20 cellular contexts compared by ENCODE assay signal in the genomic region with DNA sequence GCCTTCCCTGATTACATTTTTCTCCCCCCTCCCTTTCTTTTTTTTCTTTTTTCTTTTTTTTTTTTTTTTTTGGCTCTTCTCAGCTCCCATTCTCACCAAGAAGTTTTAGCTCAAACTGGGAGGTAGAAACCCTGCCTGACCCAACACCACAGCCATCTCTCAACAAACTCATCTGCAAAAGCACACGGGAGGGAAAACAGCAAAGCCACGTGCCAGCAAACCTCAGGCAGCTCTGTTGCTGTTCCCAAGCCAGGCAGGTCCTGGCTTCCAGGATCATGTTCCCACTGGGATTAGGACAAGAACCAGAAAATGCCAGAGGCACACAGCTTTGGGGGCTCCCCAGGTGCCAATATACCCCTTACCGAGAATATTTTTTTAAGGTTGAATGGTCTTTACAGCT. TPM values are rescaled to one million over a fixed set of nuclear protein-coding genes. Genes with fewer than 3 reads are reported as not detected.
"Had no signal": no experiment of that assay in that cellular context is flagged by ENCODE, and none has a peak within 500 bp of the region (broad histone marks: within the 10 kb centered on the region; RNA-seq: fewer than 3 reads in every experiment).

No MANE protein-coding gene starts in this region.

- H3K27ac Mint-ChIP-seq: activated CD4-positive, alpha-beta T cell treated with anti-CD3 and anti-CD28 coated beads, Interleukin-2, amount 10 ng/mL, durations not matched to agents 7 days and 5 days; activated naive CD4-positive, alpha-beta T cell treated with anti-CD3 and anti-CD28 coated beads for 36 hours; activated T-helper 17 cell treated with anti-CD3 and anti-CD28 coated beads, Interleukin-2, amount 50 U/mL, for 72 hours; mesothelial cell of epicardium; naive thymus-derived CD4-positive, alpha-beta T cell had no signal

- H3K36me3 Mint-ChIP-seq: mesothelial cell of epicardium; naive thymus-derived CD4-positive, alpha-beta T cell had no signal

- H3K27me3 Mint-ChIP-seq: activated CD4-positive, alpha-beta T cell treated with anti-CD3 and anti-CD28 coated beads, Interleukin-2, amount 10 ng/mL, durations not matched to agents 7 days and 5 days had no signal

- DNase-seq: activated CD4-positive, alpha-beta T cell treated with anti-CD3 and anti-CD28 coated beads, Interleukin-2, amount 10 ng/mL, durations not matched to agents 7 days and 5 days; activated CD4-positive, CD25-positive, alpha-beta regulatory T cell; activated CD8-positive, alpha-beta memory T cell treated with anti-CD3 and anti-CD28 coated beads for 24 hours; activated naive CD4-positive, alpha-beta T cell treated with anti-CD3 and anti-CD28 coated beads for 36 hours; activated T-cell treated with anti-CD3 and anti-CD28 coated beads for 4 hours; foreskin melanocyte; naive thymus-derived CD4-positive, alpha-beta T cell; right lobe of liver; stimulated activated CD4-positive, alpha-beta T cell treated with anti-CD3 and anti-CD28 coated beads, Interleukin-4, amount 100 ng/mL, for 4 hours; stomach had no signal

- H3K4me1 Mint-ChIP-seq: activated CD4-positive, alpha-beta T cell treated with anti-CD3 and anti-CD28 coated beads, Interleukin-2, amount 10 ng/mL, durations not matched to agents 7 days and 5 days; activated T-helper 17 cell treated with anti-CD3 and anti-CD28 coated beads, Interleukin-2, amount 50 U/mL, for 72 hours; central memory CD8-positive, alpha-beta T cell; naive thymus-derived CD4-positive, alpha-beta T cell had no signal

- ATAC-seq: activated T-helper 17 cell treated with anti-CD3 and anti-CD28 coated beads, Interleukin-2, amount 50 U/mL, for 72 hours; esophagus mucosa; naive thymus-derived CD4-positive, alpha-beta T cell; right lobe of liver had no signal

- H3K9me3 Mint-ChIP-seq: activated CD4-positive, alpha-beta T cell treated with anti-CD3 and anti-CD28 coated beads, Interleukin-2, amount 10 ng/mL, durations not matched to agents 7 days and 5 days; activated naive CD4-positive, alpha-beta T cell treated with anti-CD3 and anti-CD28 coated beads for 36 hours; activated T-helper 17 cell treated with anti-CD3 and anti-CD28 coated beads, Interleukin-2, amount 50 U/mL, for 72 hours; central memory CD8-positive, alpha-beta T cell; mesothelial cell of epicardium; naive thymus-derived CD4-positive, alpha-beta T cell had no signal

- H3K9me3 ChIP-seq: right lobe of liver, stomach, tibial artery, vagina had no signal

- H3K36me3 ChIP-seq: right lobe of liver, stomach, vagina had no signal

- H3K4me3 Mint-ChIP-seq: activated CD4-positive, alpha-beta T cell treated with anti-CD3 and anti-CD28 coated beads, Interleukin-2, amount 10 ng/mL, durations not matched to agents 7 days and 5 days; activated naive CD4-positive, alpha-beta T cell treated with anti-CD3 and anti-CD28 coated beads for 36 hours; activated T-helper 17 cell treated with anti-CD3 and anti-CD28 coated beads, Interleukin-2, amount 50 U/mL, for 72 hours; central memory CD8-positive, alpha-beta T cell; mesothelial cell of epicardium; naive thymus-derived CD4-positive, alpha-beta T cell had no signal

- H3K4me1 ChIP-seq: right lobe of liver had no signal

- H3K27me3 ChIP-seq: dorsolateral prefrontal cortex, right lobe of liver, stomach, tibial artery, vagina had no signal

- FAIRE-seq: endometrium, keratinocyte had no signal

- H3K27ac ChIP-seq: dorsolateral prefrontal cortex, right lobe of liver, vagina had no signal

- H3K4me3 ChIP-seq: dorsolateral prefrontal cortex, right lobe of liver, stomach, tibial artery, vagina had no signal

RNA-seq across cellular contexts. Expression of gene ITIH5, which starts 56.7 kb away (rescaled TPM):
- total RNA-seq: activated CD4-positive, alpha-beta T cell treated with anti-CD3 and anti-CD28 coated beads, Interleukin-2, amount 10 ng/mL, durations not matched to agents 7 days and 5 days; activated naive CD4-positive, alpha-beta T cell treated with anti-CD3 and anti-CD28 coated beads for 36 hours; naive thymus-derived CD4-positive, alpha-beta T cell; T-helper 2 cell treated with Interferon-gamma antibody and Interleukin-4, amounts not matched to agents 100 ng/mL and 5 ng/mL, for 36 hours had no signal
- polyA plus RNA-seq: keratinocyte; naive thymus-derived CD4-positive, alpha-beta T cell had no signal
